ENCODE assay signal across 22 cellular contexts in genomic region chr11:120712862-120713770, GRCh38.
DNase-seq lines count a peak whose midpoint lies in the region; ATAC-seq, FAIRE-seq and TF ChIP-seq lines count a peak whose summit lies in the region.
"Had no signal": no experiment of that assay in that cellular context is flagged by ENCODE, and none has a peak within 500 bp of the region (broad histone marks: within the 10 kb centered on the region; RNA-seq: fewer than 3 reads in every experiment).

No MANE protein-coding gene starts in this region.

- no peaks in the 10 kb centered on the region for H3K27me3 ChIP-seq in vagina
- H3K27me3 ChIP-seq: BE2C had no signal

- H3K4me1 ChIP-seq in vagina, result peaks cover 37% of the 10 kb centered on the region
- H3K4me1 ChIP-seq: BE2C had no signal

- H3K4me1 Mint-ChIP-seq in neural crest cell, result peaks cover 55% of the 10 kb centered on the region

- DNase-seq in NCI-H748 (lab: John Stamatoyannopoulos, UW; ENCODE audit: unreplicated experiment), result peak; percentile 4
- no peak for DNase-seq in NCI-H748 treated with DMSO at 0.1 percent for 48 hours (lab: John Stamatoyannopoulos, UW)
- peak; percentile 4 for DNase-seq in RCC 7860 (ENCODE audit: low spot score)
- DNase-seq in neural crest cell (ENCODE audit: low read depth, low spot score), result no peak
- peak in 1 of 2 donors; percentile 67 for DNase-seq in vagina (ENCODE audit: extremely low spot score in 2 of 2)
- DNase-seq in NOMO-1 treated with dmso at 0.1 percent for 144 hours (lab: John Stamatoyannopoulos, UW; ENCODE audit: unreplicated experiment), result no peak
- DNase-seq in AML-193 (lab: John Stamatoyannopoulos, UW), result no peak
- DNase-seq: BE2C; CD4-positive, alpha-beta memory T cell; DMS153; GF-D8; GM23248; KBM-7; NCI-H1105 treated with DMSO at 0.1 percent for 48 hours; NCI-H1930; NCI-H524 treated with DMSO at 0.1 percent for 48 hours; NK-92 treated with Interleukin-12 subunit alpha and Interleukin-12 subunit beta, amount 100 ng/mL, for 24 hours; OCI-M1; SHP77; SK-N-SH had no signal

- H3K27ac ChIP-seq in vagina, result peak overlapping the region; percentile 63
- H3K27ac ChIP-seq: GM23248 had no signal

- no peaks in the 10 kb centered on the region for H3K9me3 ChIP-seq in vagina
- H3K9me3 ChIP-seq: BE2C, SK-N-SH had no signal

- no peak overlapping the region for H3K4me3 ChIP-seq in vagina
- H3K4me3 ChIP-seq: GM23248 had no signal

- no peaks in the 10 kb centered on the region for H3K36me3 Mint-ChIP-seq in neural crest cell (ENCODE audit: low read depth)
- H3K36me3 Mint-ChIP-seq: CD4-positive, alpha-beta memory T cell had no signal

- H3K4me3 Mint-ChIP-seq in neural crest cell, result no peak overlapping the region
- H3K4me3 Mint-ChIP-seq: CD4-positive, alpha-beta memory T cell had no signal

- FAIRE-seq in RCC 7860 (lab: Jason Lieb, UNC), result no peak
- FAIRE-seq: HepG2 had no signal

- no peaks in the 10 kb centered on the region for H3K9me3 Mint-ChIP-seq in neural crest cell

- TF ChIP-seq POLR2A in vagina (IDR thresholded peaks at IDR 0.05), result no peak

- no peak for ATAC-seq in GM21528 (IDR thresholded peaks at IDR 0.05; ENCODE audit: low FRiP score, unreplicated experiment)
- ATAC-seq: HepG2 had no signal

- H3K27me3 Mint-ChIP-seq in neural crest cell (ENCODE audit: low read depth), result peaks cover 96% of the 10 kb centered on the region

- intact Hi-C loops in vagina (cut with DNase I), result no loop called here

- TF ChIP-seq CTCF in neural crest cell (conservative IDR thresholded peaks at IDR 0.05), result no peak
- no peak for TF ChIP-seq CTCF in vagina (IDR thresholded peaks at IDR 0.05)

- H3K27ac Mint-ChIP-seq in neural crest cell (ENCODE audit: unreplicated experiment), result peak overlapping the region; percentile 2

- H3K36me3 ChIP-seq in vagina, result no peaks in the 10 kb centered on the region
- H3K36me3 ChIP-seq: BE2C had no signal

Comparison
In these comparisons a context has a peak if more than half of its experiments do, and no peak if none do; other contexts are left out.
1. DNase-seq: peak in NCI-H748 (single experiment) and RCC 7860 (single experiment); none in NCI-H748 treated with DMSO at 0.1 percent for 48 hours (single experiment), neural crest cell (single experiment), NOMO-1 treated with dmso at 0.1 percent for 144 hours (single experiment) and AML-193 (0 of 2).